In genomic region chr1:85479491-85479890, GRCh38 we compare ENCODE assay signal across 3 cellular contexts.
TF ChIP-seq lines count a peak whose summit lies in the region.

No MANE protein-coding gene starts in this region.

TF ChIP-seq in SK-N-SH, 30 proteins besides CTCF, POLR2A, EP300 and RAD21 (continued from another document and continues in another):
- no peak for TF ChIP-seq USF2 (IDR thresholded peaks at IDR 0.05; ENCODE audit: borderline replicate concordance, low read depth, low read length)
- TF ChIP-seq TAF1 (IDR thresholded peaks at IDR 0.05; ENCODE audit: borderline replicate concordance, low read depth, low read length), result no peak
- TF ChIP-seq YY1 (IDR thresholded peaks at IDR 0.05; ENCODE audit: low read depth), result no peak
- TF ChIP-seq IRF3 (IDR thresholded peaks at IDR 0.05; ENCODE audit: low read depth, low read length), result no peak
- no peak for TF ChIP-seq SIN3A (IDR thresholded peaks at IDR 0.05; ENCODE audit: borderline replicate concordance, low read depth, low read length)
- TF ChIP-seq, protein P1, sequence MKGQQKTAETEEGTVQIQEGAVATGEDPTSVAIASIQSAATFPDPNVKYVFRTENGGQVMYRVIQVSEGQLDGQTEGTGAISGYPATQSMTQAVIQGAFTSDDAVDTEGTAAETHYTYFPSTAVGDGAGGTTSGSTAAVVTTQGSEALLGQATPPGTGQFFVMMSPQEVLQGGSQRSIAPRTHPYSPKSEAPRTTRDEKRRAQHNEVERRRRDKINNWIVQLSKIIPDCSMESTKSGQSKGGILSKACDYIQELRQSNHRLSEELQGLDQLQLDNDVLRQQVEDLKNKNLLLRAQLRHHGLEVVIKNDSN (IDR thresholded peaks at IDR 0.05; ENCODE audit: borderline replicate concordance, low read depth), result no peak
- no peak for TF ChIP-seq RXRA (IDR thresholded peaks at IDR 0.05; ENCODE audit: borderline replicate concordance, low read depth)
- TF ChIP-seq, protein P2, sequence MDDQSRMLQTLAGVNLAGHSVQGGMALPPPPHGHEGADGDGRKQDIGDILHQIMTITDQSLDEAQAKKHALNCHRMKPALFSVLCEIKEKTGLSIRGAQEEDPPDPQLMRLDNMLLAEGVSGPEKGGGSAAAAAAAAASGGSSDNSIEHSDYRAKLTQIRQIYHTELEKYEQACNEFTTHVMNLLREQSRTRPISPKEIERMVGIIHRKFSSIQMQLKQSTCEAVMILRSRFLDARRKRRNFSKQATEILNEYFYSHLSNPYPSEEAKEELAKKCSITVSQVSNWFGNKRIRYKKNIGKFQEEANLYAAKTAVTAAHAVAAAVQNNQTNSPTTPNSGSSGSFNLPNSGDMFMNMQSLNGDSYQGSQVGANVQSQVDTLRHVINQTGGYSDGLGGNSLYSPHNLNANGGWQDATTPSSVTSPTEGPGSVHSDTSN (IDR thresholded peaks at IDR 0.05), result no peak
- no peak for TF ChIP-seq GABPA (IDR thresholded peaks at IDR 0.05; ENCODE audit: low read depth)
- TF ChIP-seq GATA2 (CRISPR knock-in tag; IDR thresholded peaks at IDR 0.05), result no peak
- no peak for TF ChIP-seq ZBTB33 (IDR thresholded peaks at IDR 0.05; ENCODE audit: borderline replicate concordance, low read depth)
- TF ChIP-seq FOXJ3 (CRISPR knock-in tag; IDR thresholded peaks at IDR 0.05), result no peak
- TF ChIP-seq RFX5 (IDR thresholded peaks at IDR 0.05; ENCODE audit: low read length), result no peak
- no peak for TF ChIP-seq SMC3 (IDR thresholded peaks at IDR 0.05; ENCODE audit: low read depth, low read length)
- no peak for TF ChIP-seq FOSL2 (IDR thresholded peaks at IDR 0.05; ENCODE audit: borderline replicate concordance, low read depth)

TF ChIP-seq in SK-N-SH treated with all-trans-retinoic acid at 6 μM for 48 hours, 23 proteins besides CTCF, POLR2A, EP300 and RAD21 (continued from another document):
- TF ChIP-seq, protein P3, sequence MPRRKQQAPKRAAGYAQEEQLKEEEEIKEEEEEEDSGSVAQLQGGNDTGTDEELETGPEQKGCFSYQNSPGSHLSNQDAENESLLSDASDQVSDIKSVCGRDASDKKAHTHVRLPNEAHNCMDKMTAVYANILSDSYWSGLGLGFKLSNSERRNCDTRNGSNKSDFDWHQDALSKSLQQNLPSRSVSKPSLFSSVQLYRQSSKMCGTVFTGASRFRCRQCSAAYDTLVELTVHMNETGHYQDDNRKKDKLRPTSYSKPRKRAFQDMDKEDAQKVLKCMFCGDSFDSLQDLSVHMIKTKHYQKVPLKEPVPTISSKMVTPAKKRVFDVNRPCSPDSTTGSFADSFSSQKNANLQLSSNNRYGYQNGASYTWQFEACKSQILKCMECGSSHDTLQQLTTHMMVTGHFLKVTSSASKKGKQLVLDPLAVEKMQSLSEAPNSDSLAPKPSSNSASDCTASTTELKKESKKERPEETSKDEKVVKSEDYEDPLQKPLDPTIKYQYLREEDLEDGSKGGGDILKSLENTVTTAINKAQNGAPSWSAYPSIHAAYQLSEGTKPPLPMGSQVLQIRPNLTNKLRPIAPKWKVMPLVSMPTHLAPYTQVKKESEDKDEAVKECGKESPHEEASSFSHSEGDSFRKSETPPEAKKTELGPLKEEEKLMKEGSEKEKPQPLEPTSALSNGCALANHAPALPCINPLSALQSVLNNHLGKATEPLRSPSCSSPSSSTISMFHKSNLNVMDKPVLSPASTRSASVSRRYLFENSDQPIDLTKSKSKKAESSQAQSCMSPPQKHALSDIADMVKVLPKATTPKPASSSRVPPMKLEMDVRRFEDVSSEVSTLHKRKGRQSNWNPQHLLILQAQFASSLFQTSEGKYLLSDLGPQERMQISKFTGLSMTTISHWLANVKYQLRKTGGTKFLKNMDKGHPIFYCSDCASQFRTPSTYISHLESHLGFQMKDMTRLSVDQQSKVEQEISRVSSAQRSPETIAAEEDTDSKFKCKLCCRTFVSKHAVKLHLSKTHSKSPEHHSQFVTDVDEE (CRISPR knock-in tag; IDR thresholded peaks at IDR 0.05), result no peak
- TF ChIP-seq CREB5 (CRISPR knock-in tag; IDR thresholded peaks at IDR 0.05; ENCODE audit: low read depth) (no peak), ESRRG (CRISPR knock-in tag; IDR thresholded peaks at IDR 0.05) (no peak), POU6F1 (CRISPR knock-in tag; IDR thresholded peaks at IDR 0.05; ENCODE audit: borderline replicate concordance, low read depth) (no peak), PPARA (CRISPR knock-in tag; IDR thresholded peaks at IDR 0.05; ENCODE audit: borderline replicate concordance) (no peak), GLIS3 (CRISPR knock-in tag; IDR thresholded peaks at IDR 0.05) (no peak)
- TF ChIP-seq, protein P4, sequence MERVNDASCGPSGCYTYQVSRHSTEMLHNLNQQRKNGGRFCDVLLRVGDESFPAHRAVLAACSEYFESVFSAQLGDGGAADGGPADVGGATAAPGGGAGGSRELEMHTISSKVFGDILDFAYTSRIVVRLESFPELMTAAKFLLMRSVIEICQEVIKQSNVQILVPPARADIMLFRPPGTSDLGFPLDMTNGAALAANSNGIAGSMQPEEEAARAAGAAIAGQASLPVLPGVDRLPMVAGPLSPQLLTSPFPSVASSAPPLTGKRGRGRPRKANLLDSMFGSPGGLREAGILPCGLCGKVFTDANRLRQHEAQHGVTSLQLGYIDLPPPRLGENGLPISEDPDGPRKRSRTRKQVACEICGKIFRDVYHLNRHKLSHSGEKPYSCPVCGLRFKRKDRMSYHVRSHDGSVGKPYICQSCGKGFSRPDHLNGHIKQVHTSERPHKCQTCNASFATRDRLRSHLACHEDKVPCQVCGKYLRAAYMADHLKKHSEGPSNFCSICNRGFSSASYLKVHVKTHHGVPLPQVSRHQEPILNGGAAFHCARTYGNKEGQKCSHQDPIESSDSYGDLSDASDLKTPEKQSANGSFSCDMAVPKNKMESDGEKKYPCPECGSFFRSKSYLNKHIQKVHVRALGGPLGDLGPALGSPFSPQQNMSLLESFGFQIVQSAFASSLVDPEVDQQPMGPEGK (CRISPR knock-in tag; IDR thresholded peaks at IDR 0.05; ENCODE audit: borderline replicate concordance), result no peak

TF ChIP-seq in K562, 482 proteins besides CTCF, POLR2A, EP300 and RAD21 (continued from another document):
- TF ChIP-seq, protein P5, sequence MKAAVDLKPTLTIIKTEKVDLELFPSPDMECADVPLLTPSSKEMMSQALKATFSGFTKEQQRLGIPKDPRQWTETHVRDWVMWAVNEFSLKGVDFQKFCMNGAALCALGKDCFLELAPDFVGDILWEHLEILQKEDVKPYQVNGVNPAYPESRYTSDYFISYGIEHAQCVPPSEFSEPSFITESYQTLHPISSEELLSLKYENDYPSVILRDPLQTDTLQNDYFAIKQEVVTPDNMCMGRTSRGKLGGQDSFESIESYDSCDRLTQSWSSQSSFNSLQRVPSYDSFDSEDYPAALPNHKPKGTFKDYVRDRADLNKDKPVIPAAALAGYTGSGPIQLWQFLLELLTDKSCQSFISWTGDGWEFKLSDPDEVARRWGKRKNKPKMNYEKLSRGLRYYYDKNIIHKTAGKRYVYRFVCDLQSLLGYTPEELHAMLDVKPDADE (conservative IDR thresholded peaks at IDR 0.05; ENCODE audit: control insufficient read depth, low read depth, low read length), result no peak
